ENCODE assay signal across 8 cellular contexts in the genomic region with DNA sequence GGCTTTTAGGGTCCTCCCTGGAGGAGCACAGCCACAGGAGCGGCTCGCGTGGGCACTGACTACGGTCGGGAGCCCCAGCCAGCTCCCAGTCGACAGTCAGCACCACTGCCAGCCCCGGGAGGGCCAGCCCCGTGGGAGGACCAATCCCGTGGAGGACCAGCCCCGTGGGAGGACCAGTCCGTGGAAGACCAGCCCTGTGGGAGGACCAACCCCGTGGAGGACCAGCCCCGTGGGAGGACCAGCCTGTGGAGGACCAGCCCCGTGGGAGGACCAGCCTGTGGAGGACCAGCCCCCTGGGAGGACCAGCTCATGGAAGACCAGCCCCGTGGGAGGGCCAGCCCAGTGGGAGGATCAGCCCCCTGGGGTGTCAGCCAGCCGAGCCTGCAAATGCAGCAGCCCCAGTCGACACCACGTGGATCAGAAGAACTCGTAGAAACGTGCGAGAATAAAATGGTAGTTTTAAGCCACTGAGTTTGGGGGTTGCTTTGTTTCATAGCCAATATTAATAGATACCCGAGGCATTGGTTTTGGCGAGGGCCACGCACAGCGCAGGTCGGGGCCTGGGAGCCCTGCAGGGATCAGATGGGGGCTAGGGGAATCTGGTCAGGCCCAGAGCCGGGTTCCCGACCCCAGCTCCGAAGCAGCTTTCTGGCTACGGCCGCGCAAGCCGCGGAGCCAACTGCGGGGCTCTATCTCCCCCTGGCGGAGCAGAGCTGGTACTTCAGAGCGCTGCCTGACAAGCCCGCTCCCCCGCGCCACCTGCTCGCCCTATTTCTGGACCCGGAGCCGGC.
DNase-seq lines count a peak whose midpoint lies in the region; ATAC-seq lines count a peak whose summit lies in the region.

No MANE protein-coding gene starts in this region.

- H3K9ac ChIP-seq in duodenal mucosa (ENCODE audit: low read depth in 1 of 2, low read length in 2 of 2) (peak overlapping the region; percentile 53 to 69), mesenchymal stem cell (ENCODE audit: low read length) (peak overlapping the region; percentile 68)

- H3K27me3 Mint-ChIP-seq in activated CD4-positive, alpha-beta memory T cell treated with anti-CD3 and anti-CD28 coated beads for 36 hours, result peaks cover 37% of the 10 kb centered on the region

- H3K9me3 ChIP-seq in duodenal mucosa (ENCODE audit: control insufficient read depth in 1 of 2, low read length in 2 of 2), result no peaks in the 10 kb centered on the region
- H3K9me3 ChIP-seq in mesenchymal stem cell (ENCODE audit: control insufficient read depth, low read length), result no peaks in the 10 kb centered on the region

- peak overlapping the region; percentile 94 for H2BK15ac ChIP-seq in mesenchymal stem cell (ENCODE audit: low read depth, poor library complexity, severe bottlenecking)

- peak overlapping the region; percentile 90 for H3K4me2 ChIP-seq in mesenchymal stem cell (ENCODE audit: low read length, poor library complexity, severe bottlenecking)

- peak overlapping the region; percentile 46 for H3K4me3 Mint-ChIP-seq in activated CD4-positive, alpha-beta memory T cell treated with anti-CD3 and anti-CD28 coated beads for 36 hours

- H3K23ac ChIP-seq in mesenchymal stem cell (ENCODE audit: low read length in 2 of 2), result no peak overlapping the region

- H4K8ac ChIP-seq in mesenchymal stem cell (ENCODE audit: low read length), result peak overlapping the region; percentile 80

- H3K27ac Mint-ChIP-seq in activated CD4-positive, alpha-beta memory T cell treated with anti-CD3 and anti-CD28 coated beads for 36 hours, result no peak overlapping the region

- peak overlapping the region; percentile 74 for H2BK5ac ChIP-seq in mesenchymal stem cell (ENCODE audit: low read depth, low read length, poor library complexity, severe bottlenecking)

- peak overlapping the region; percentile 47 for H2AFZ ChIP-seq in mesenchymal stem cell (ENCODE audit: low read depth, low read length)

- ATAC-seq in GM18873 (IDR thresholded peaks at IDR 0.05; ENCODE audit: low FRiP score, unreplicated experiment), result peak; percentile 67
- ATAC-seq in HG03135 (IDR thresholded peaks at IDR 0.05; ENCODE audit: unreplicated experiment), result peak; percentile 95

- H2BK12ac ChIP-seq in mesenchymal stem cell (ENCODE audit: low read length in 2 of 2), result no peak overlapping the region

- CTCF ChIA-PET in activated CD4-positive, alpha-beta memory T cell treated with anti-CD3 and anti-CD28 coated beads for 36 hours (lab: Charles Lee), result interaction anchor here (0.6 to 2.1 kb wide), 41 partner anchors 8 to 1455 kb away, joined by 3 to 17 read pairs (median 4); no protein-coding TSS in a partner anchor

- H3K36me3 Mint-ChIP-seq in activated CD4-positive, alpha-beta memory T cell treated with anti-CD3 and anti-CD28 coated beads for 36 hours, result no peaks in the 10 kb centered on the region

- 28% methylated on average over 40 of the region's 43 CpGs for WGBS in mesenchymal stem cell

- peaks cover 3 to 4% of the 10 kb centered on the region in 2 donors for H3K4me1 ChIP-seq in duodenal mucosa (ENCODE audit: control insufficient read depth in 1 of 2, insufficient read depth in 2 of 2, low read length in 2 of 2)
- peaks cover 17% of the 10 kb centered on the region for H3K4me1 ChIP-seq in mesenchymal stem cell (ENCODE audit: control insufficient read depth, insufficient read depth, low read depth, low read length)

- POLR2A ChIA-PET in activated CD4-positive, alpha-beta memory T cell treated with anti-CD3 and anti-CD28 coated beads for 36 hours (lab: Charles Lee), result no interaction called here

- H2AK5ac ChIP-seq in mesenchymal stem cell (ENCODE audit: low read length, severe bottlenecking), result peak overlapping the region; percentile 64

- H3K4me3 ChIP-seq in duodenal mucosa (ENCODE audit: low read depth in 1 of 2, low read length in 2 of 2) (peak overlapping the region; percentile 67 to 70), mesenchymal stem cell (ENCODE audit: insufficient read depth in 1 of 2, low read depth in 1 of 2, low read length in 2 of 2) (peak overlapping the region; percentile 35 to 70)

- DNase-seq in AML-193 (lab: John Stamatoyannopoulos, UW) (peak; percentile 17 to 30), NCI-H524 treated with DMSO at 0.1 percent for 48 hours (lab: John Stamatoyannopoulos, UW) (peak; percentile 36), mesenchymal stem cell (peak; percentile 64)
- peak; percentile 75 for DNase-seq in activated CD4-positive, alpha-beta memory T cell treated with anti-CD3 and anti-CD28 coated beads for 36 hours
- peak; percentile 36 for DNase-seq in stimulated activated CD8-positive, alpha-beta memory T cell treated with anti-CD3 and anti-CD28 coated beads, Interleukin-12 subunit alpha, Interleukin-12 subunit beta, amount 100 ng/mL, for 4 hours (ENCODE audit: low read depth)

- intact Hi-C loops in activated CD4-positive, alpha-beta memory T cell treated with anti-CD3 and anti-CD28 coated beads for 36 hours (cut with micrococcal nuclease), result loop anchor here (10.0 kb wide), 1 partner anchor 727 kb away; no protein-coding TSS in a partner anchor

- no peaks in the 10 kb centered on the region for H3K36me3 ChIP-seq in duodenal mucosa (ENCODE audit: control insufficient read depth in 1 of 2, insufficient read depth in 2 of 2, low read length in 2 of 2)
- H3K36me3 ChIP-seq in mesenchymal stem cell (ENCODE audit: control insufficient read depth in 1 of 2, insufficient read depth in 2 of 2, low read depth in 1 of 2, low read length in 2 of 2), result no peaks in the 10 kb centered on the region

- no peaks in the 10 kb centered on the region for H3K4me1 Mint-ChIP-seq in activated CD4-positive, alpha-beta memory T cell treated with anti-CD3 and anti-CD28 coated beads for 36 hours (ENCODE audit: low read depth)

- H3K9me3 Mint-ChIP-seq in activated CD4-positive, alpha-beta memory T cell treated with anti-CD3 and anti-CD28 coated beads for 36 hours, result no peaks in the 10 kb centered on the region

- H4K91ac ChIP-seq in mesenchymal stem cell (ENCODE audit: low read length), result no peak overlapping the region

- H3K18ac ChIP-seq in mesenchymal stem cell (ENCODE audit: low read depth in 1 of 2, low read length in 2 of 2), result no peak overlapping the region

- no peak overlapping the region for H3K4ac ChIP-seq in mesenchymal stem cell (ENCODE audit: low read depth in 1 of 2, low read length in 2 of 2)

- no peak overlapping the region for H3K27ac ChIP-seq in duodenal mucosa (ENCODE audit: low read depth, low read length)
- H3K27ac ChIP-seq in mesenchymal stem cell (ENCODE audit: low read length, poor library complexity, severe bottlenecking), result peak overlapping the region; percentile 73

- H3K79me1 ChIP-seq in mesenchymal stem cell (replicated peaks; ENCODE audit: low read length, poor library complexity, severe bottlenecking), result no peaks in the 10 kb centered on the region

- H3K14ac ChIP-seq in mesenchymal stem cell (ENCODE audit: low read length in 2 of 2), result no peak overlapping the region

- peaks cover 7 to 9% of the 10 kb centered on the region in 2 donors for H3K27me3 ChIP-seq in duodenal mucosa (ENCODE audit: control insufficient read depth in 1 of 2, insufficient read depth in 2 of 2, low read length in 2 of 2)
- H3K27me3 ChIP-seq in mesenchymal stem cell (ENCODE audit: control insufficient read depth in 1 of 2, insufficient read depth in 1 of 2, low read length in 2 of 2), result peaks cover 26 to 83% of the 10 kb centered on the region in 2 experiments

- no peak overlapping the region for H2BK120ac ChIP-seq in mesenchymal stem cell (ENCODE audit: low read depth, low read length)

Comparison
In these comparisons a context has a peak if more than half of its experiments do, and no peak if none do; other contexts are left out.
1. DNase-seq: peak in every context shown above with its lines; median percentile 75 in activated CD4-positive, alpha-beta memory T cell treated with anti-CD3 and anti-CD28 coated beads for 36 hours; 64 in mesenchymal stem cell; 36 in NCI-H524 treated with DMSO at 0.1 percent for 48 hours; 36 in stimulated activated CD8-positive, alpha-beta memory T cell treated with anti-CD3 and anti-CD28 coated beads, Interleukin-12 subunit alpha, Interleukin-12 subunit beta, amount 100 ng/mL, for 4 hours; 24 in AML-193.